8 cellular contexts compared by ENCODE assay signal in the genomic region with DNA sequence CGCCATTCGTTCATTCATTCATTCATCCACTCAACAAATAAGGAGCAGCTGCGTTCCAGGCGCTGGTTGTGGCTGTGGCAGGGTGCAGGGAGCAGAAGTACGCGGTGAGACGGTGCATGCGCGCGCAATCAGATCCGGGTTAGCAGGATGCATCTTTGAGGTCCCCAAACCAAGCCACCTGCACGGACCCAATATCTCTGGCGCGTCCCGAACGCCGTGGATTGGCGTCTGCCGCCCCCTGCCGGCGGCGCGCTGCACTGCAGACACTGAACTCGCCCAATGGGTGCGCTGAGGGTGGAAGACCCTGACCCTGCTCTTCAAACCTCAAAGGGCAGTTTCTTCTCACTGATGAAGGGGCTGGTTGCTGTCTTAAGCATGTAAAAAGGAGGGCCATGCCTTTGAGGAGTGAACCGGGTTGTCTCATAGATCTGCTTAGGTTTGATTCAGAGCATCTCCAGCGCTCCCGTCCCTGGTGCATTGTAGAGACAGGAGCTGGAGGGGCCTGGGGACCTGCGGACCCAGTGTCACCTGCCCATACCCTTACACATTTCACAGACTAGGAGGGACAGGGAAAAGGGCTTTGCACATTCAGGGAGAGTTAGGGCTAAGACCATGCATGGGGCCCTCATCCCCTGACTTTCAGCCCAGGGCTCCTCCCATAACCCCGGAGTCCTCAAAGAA.
DNase-seq lines count a peak whose midpoint lies in the region; ATAC-seq and TF ChIP-seq lines count a peak whose summit lies in the region.

No MANE protein-coding gene starts in this region.

- no peak overlapping the region for H3K4me3 ChIP-seq in coronary artery
- H3K4me3 ChIP-seq in lower lobe of right lung: no peak overlapping the region

- no peak overlapping the region for H3K4me3 Mint-ChIP-seq in CD4-positive, alpha-beta T cell
- H3K4me3 Mint-ChIP-seq in activated CD4-positive, alpha-beta T cell treated with anti-CD3 and anti-CD28 coated beads, Interleukin-2, amount 10 ng/mL, durations not matched to agents 7 days and 5 days: no peak overlapping the region

- no peaks in the 10 kb centered on the region for H3K9me3 ChIP-seq in CD4-positive, alpha-beta T cell (ENCODE audit: control insufficient read depth, low read length)
- no peaks in the 10 kb centered on the region for H3K9me3 ChIP-seq in lower lobe of right lung

- no peaks in the 10 kb centered on the region for H3K4me1 ChIP-seq in lower lobe of right lung

- DNase-seq in CD4-positive, alpha-beta T cell: peak; percentile 35 to 75 (median 60)
- DNase-seq in NCI-H1092 (lab: John Stamatoyannopoulos, UW) (peak; percentile 22), coronary artery (ENCODE audit: low spot score) (no peak), lower lobe of right lung (peak; percentile 77), kidney glomerular epithelial cell (lab: John Stamatoyannopoulos, UW) (no peak)
- DNase-seq in activated CD4-positive, alpha-beta T cell treated with anti-CD3 and anti-CD28 coated beads, Interleukin-2, amount 10 ng/mL, durations not matched to agents 7 days and 5 days: peak; percentile 76
- peak; percentile 28 for DNase-seq in stimulated activated CD8-positive, alpha-beta memory T cell treated with anti-CD3 and anti-CD28 coated beads, Interleukin-12 subunit alpha, Interleukin-12 subunit beta, amount 100 ng/mL, for 24 hours (ENCODE audit: extremely low read depth)

- no peaks in the 10 kb centered on the region for H3K36me3 Mint-ChIP-seq in CD4-positive, alpha-beta T cell (ENCODE audit: low read depth)
- no peaks in the 10 kb centered on the region for H3K36me3 Mint-ChIP-seq in activated CD4-positive, alpha-beta T cell treated with anti-CD3 and anti-CD28 coated beads, Interleukin-2, amount 10 ng/mL, durations not matched to agents 7 days and 5 days (ENCODE audit: low read depth)

- H3K4me1 Mint-ChIP-seq in CD4-positive, alpha-beta T cell (ENCODE audit: low read depth): no peaks in the 10 kb centered on the region
- peaks cover 5% of the 10 kb centered on the region for H3K4me1 Mint-ChIP-seq in activated CD4-positive, alpha-beta T cell treated with anti-CD3 and anti-CD28 coated beads, Interleukin-2, amount 10 ng/mL, durations not matched to agents 7 days and 5 days

- CTCF ChIA-PET in CD4-positive, alpha-beta T cell (lab: Charles Lee): no interaction called here
- CTCF ChIA-PET in activated CD4-positive, alpha-beta T cell treated with anti-CD3 and anti-CD28 coated beads, Interleukin-2, amount 10 ng/mL, durations not matched to agents 7 days and 5 days (lab: Charles Lee): interaction anchor here (0.5 to 2.5 kb wide), 12 partner anchors 9 to 109 kb away, joined by 3 to 12 read pairs (median 3); partner anchors contain the start of gene RAMP3

- H3K27ac Mint-ChIP-seq in CD4-positive, alpha-beta T cell: no peak overlapping the region
- no peak overlapping the region for H3K27ac Mint-ChIP-seq in activated CD4-positive, alpha-beta T cell treated with anti-CD3 and anti-CD28 coated beads, Interleukin-2, amount 10 ng/mL, durations not matched to agents 7 days and 5 days

- intact Hi-C loops in CD4-positive, alpha-beta T cell (cut with DNase I, micrococcal nuclease): loop anchor here (1.0 to 5.0 kb wide), 2 partner anchors 106 to 403 kb away; no protein-coding TSS in a partner anchor
- intact Hi-C loops in lower lobe of right lung (cut with DNase I): loop anchor here (5.0 kb wide), 1 partner anchor 108 kb away; no protein-coding TSS in a partner anchor

- peak; percentile 98 for TF ChIP-seq CTCF in CD4-positive, alpha-beta T cell (IDR thresholded peaks at IDR 0.05)
- TF ChIP-seq CTCF in coronary artery (IDR thresholded peaks at IDR 0.05) (peak; percentile 81), lower lobe of right lung (IDR thresholded peaks at IDR 0.05) (peak; percentile 99)

- POLR2A ChIA-PET in CD4-positive, alpha-beta T cell (lab: Charles Lee): no interaction called here
- POLR2A ChIA-PET in activated CD4-positive, alpha-beta T cell treated with anti-CD3 and anti-CD28 coated beads, Interleukin-2, amount 10 ng/mL, durations not matched to agents 7 days and 5 days (lab: Charles Lee): no interaction called here

- peaks cover 35% of the 10 kb centered on the region for H3K27me3 Mint-ChIP-seq in CD4-positive, alpha-beta T cell
- peaks cover 11% of the 10 kb centered on the region for H3K27me3 Mint-ChIP-seq in activated CD4-positive, alpha-beta T cell treated with anti-CD3 and anti-CD28 coated beads, Interleukin-2, amount 10 ng/mL, durations not matched to agents 7 days and 5 days

- H3K9me3 Mint-ChIP-seq in CD4-positive, alpha-beta T cell: no peaks in the 10 kb centered on the region
- H3K9me3 Mint-ChIP-seq in activated CD4-positive, alpha-beta T cell treated with anti-CD3 and anti-CD28 coated beads, Interleukin-2, amount 10 ng/mL, durations not matched to agents 7 days and 5 days: peaks cover 2% of the 10 kb centered on the region

- ATAC-seq in CD4-positive, alpha-beta T cell (ENCODE audit: poor library complexity): peak; percentile 54
- ATAC-seq in GM21367 (IDR thresholded peaks at IDR 0.05; ENCODE audit: unreplicated experiment) (peak; percentile 56), lower lobe of right lung (peak; percentile 85 to 89)

- no peaks in the 10 kb centered on the region for H3K36me3 ChIP-seq in lower lobe of right lung

- no peak overlapping the region for H3K27ac ChIP-seq in CD4-positive, alpha-beta T cell (ENCODE audit: low read depth, low read length)
- H3K27ac ChIP-seq in coronary artery (no peak overlapping the region), lower lobe of right lung (no peak overlapping the region)

- H3K27me3 ChIP-seq in CD4-positive, alpha-beta T cell (ENCODE audit: control insufficient read depth, insufficient read depth, low read length): peaks cover 3% of the 10 kb centered on the region
- H3K27me3 ChIP-seq in lower lobe of right lung (ENCODE audit: low read depth): peaks cover 7% of the 10 kb centered on the region

Comparison
In these comparisons a context has a peak if more than half of its experiments do, and no peak if none do; other contexts are left out.
1. DNase-seq: peak in CD4-positive, alpha-beta T cell (10 of 10), NCI-H1092 (single experiment), activated CD4-positive, alpha-beta T cell treated with anti-CD3 and anti-CD28 coated beads, Interleukin-2, amount 10 ng/mL, durations not matched to agents 7 days and 5 days (single experiment), lower lobe of right lung (single experiment) and stimulated activated CD8-positive, alpha-beta memory T cell treated with anti-CD3 and anti-CD28 coated beads, Interleukin-12 subunit alpha, Interleukin-12 subunit beta, amount 100 ng/mL, for 24 hours (single experiment); none in coronary artery (single experiment) and kidney glomerular epithelial cell (single experiment).
2. Peak in every context shown above with its lines, with median percentiles within 50 percentile points of each other: ATAC-seq and CTCF ChIP-seq.